Comparison of ENCODE assay signal across 21 cellular contexts in the genomic region with DNA sequence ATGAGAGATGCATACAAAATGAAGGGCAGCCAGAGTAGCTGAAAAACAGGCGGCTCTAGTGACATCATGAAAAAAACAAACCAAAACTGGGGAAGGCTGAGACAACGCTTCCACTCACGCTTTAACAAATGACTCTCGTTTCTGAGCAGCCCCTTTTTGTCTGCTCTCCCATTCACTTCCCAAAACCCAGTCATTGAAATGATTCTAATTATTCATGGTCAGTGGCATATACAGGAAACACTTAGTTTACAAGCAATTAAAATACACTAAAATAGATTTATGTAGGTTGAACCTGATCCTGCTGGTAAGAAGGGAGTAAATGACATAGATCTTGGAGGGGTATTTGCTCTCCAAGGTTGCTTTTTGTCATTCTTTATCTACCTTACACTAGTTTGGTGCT.
"Had no signal": no experiment of that assay in that cellular context is flagged by ENCODE, and none has a peak within 500 bp of the region (broad histone marks: within the 10 kb centered on the region; RNA-seq: fewer than 3 reads in every experiment).

No MANE protein-coding gene starts in this region.

- H3K36me3 Mint-ChIP-seq: activated CD8-positive, alpha-beta memory T cell treated with anti-CD3 and anti-CD28 coated beads, Interleukin-2, amount 10 ng/mL, durations not matched to agents 7 days and 5 days; activated naive CD4-positive, alpha-beta T cell treated with anti-CD3 and anti-CD28 coated beads, Interleukin-2, amount 50 U/mL, for 72 hours had no signal

- ATAC-seq: activated CD4-positive, CD25-positive, alpha-beta regulatory T cell treated with anti-CD3 and anti-CD28 coated beads, Interleukin-2, amount 50 U/mL, for 24 hours; activated CD8-positive, alpha-beta memory T cell treated with anti-CD3 and anti-CD28 coated beads, Interleukin-2, amount 10 ng/mL, durations not matched to agents 7 days and 5 days; activated CD8-positive, alpha-beta T cell treated with anti-CD3 and anti-CD28 coated beads for 36 hours; activated naive CD4-positive, alpha-beta T cell treated with anti-CD3 and anti-CD28 coated beads, Interleukin-2, amount 50 U/mL, for 72 hours; gastrocnemius medialis; left lobe of liver; naive thymus-derived CD4-positive, alpha-beta T cell; right cardiac atrium had no signal

- H3K27me3 Mint-ChIP-seq: activated CD4-positive, alpha-beta T cell treated with anti-CD3 and anti-CD28 coated beads, Interleukin-2, amount 10 ng/mL, durations not matched to agents 7 days and 5 days; activated CD8-positive, alpha-beta memory T cell treated with anti-CD3 and anti-CD28 coated beads, Interleukin-2, amount 10 ng/mL, durations not matched to agents 7 days and 5 days; activated CD8-positive, alpha-beta T cell treated with anti-CD3 and anti-CD28 coated beads for 36 hours; naive thymus-derived CD4-positive, alpha-beta T cell; stimulated activated naive CD8-positive, alpha-beta T cell treated with anti-CD3 and anti-CD28 coated beads, Interleukin-15, Interleukin-2, amounts not matched to agents 100 ng/mL and 50 ng/mL, for 24 hours had no signal

- H3K27me3 ChIP-seq: adrenal gland, ascending aorta, esophagus squamous epithelium, gastrocnemius medialis, ovary, tibial artery had no signal

- H3K4me3 ChIP-seq: adrenal gland, ascending aorta, coronary artery, esophagus squamous epithelium, gastrocnemius medialis, lung, ovary, skin epidermis, tibial artery had no signal

- H3K36me3 ChIP-seq: adrenal gland, ascending aorta, esophagus squamous epithelium, gastrocnemius medialis, ovary, tibial artery had no signal

- H3K9me3 Mint-ChIP-seq: activated CD4-positive, alpha-beta T cell treated with anti-CD3 and anti-CD28 coated beads, Interleukin-2, amount 10 ng/mL, durations not matched to agents 7 days and 5 days; activated CD8-positive, alpha-beta T cell treated with anti-CD3 and anti-CD28 coated beads for 36 hours; activated naive CD4-positive, alpha-beta T cell treated with anti-CD3 and anti-CD28 coated beads, Interleukin-2, amount 50 U/mL, for 72 hours; stimulated activated naive CD8-positive, alpha-beta T cell treated with anti-CD3 and anti-CD28 coated beads, Interleukin-15, Interleukin-2, amounts not matched to agents 100 ng/mL and 50 ng/mL, for 24 hours had no signal

- H3K4me1 ChIP-seq: adrenal gland, ascending aorta, esophagus squamous epithelium, gastrocnemius medialis, tibial artery had no signal

- H3K4me1 Mint-ChIP-seq: activated CD4-positive, alpha-beta T cell treated with anti-CD3 and anti-CD28 coated beads, Interleukin-2, amount 10 ng/mL, durations not matched to agents 7 days and 5 days; activated CD8-positive, alpha-beta memory T cell treated with anti-CD3 and anti-CD28 coated beads, Interleukin-2, amount 10 ng/mL, durations not matched to agents 7 days and 5 days had no signal

- DNase-seq: activated CD4-positive, alpha-beta T cell treated with anti-CD3 and anti-CD28 coated beads, Interleukin-2, amount 10 ng/mL, durations not matched to agents 7 days and 5 days; activated CD8-positive, alpha-beta memory T cell treated with anti-CD3 and anti-CD28 coated beads, Interleukin-2, amount 10 ng/mL, durations not matched to agents 7 days and 5 days; activated CD8-positive, alpha-beta T cell treated with anti-CD3 and anti-CD28 coated beads for 36 hours; adrenal gland; esophagus squamous epithelium; gastrocnemius medialis; kidney; naive thymus-derived CD4-positive, alpha-beta T cell; ovary; right cardiac atrium; stimulated activated CD4-positive, alpha-beta T cell treated with anti-CD3 and anti-CD28 coated beads, Interleukin-1b, Interleukin-23, amount 100 ng/mL, for 48 hours; tibial artery had no signal

- H3K27ac Mint-ChIP-seq: activated CD4-positive, alpha-beta T cell treated with anti-CD3 and anti-CD28 coated beads, Interleukin-2, amount 10 ng/mL, durations not matched to agents 7 days and 5 days; activated CD8-positive, alpha-beta memory T cell treated with anti-CD3 and anti-CD28 coated beads, Interleukin-2, amount 10 ng/mL, durations not matched to agents 7 days and 5 days; activated CD8-positive, alpha-beta T cell treated with anti-CD3 and anti-CD28 coated beads for 36 hours; naive thymus-derived CD4-positive, alpha-beta T cell; stimulated activated naive CD8-positive, alpha-beta T cell treated with anti-CD3 and anti-CD28 coated beads, Interleukin-15, Interleukin-2, amounts not matched to agents 100 ng/mL and 50 ng/mL, for 24 hours had no signal

- H3K4me3 Mint-ChIP-seq: activated CD4-positive, alpha-beta T cell treated with anti-CD3 and anti-CD28 coated beads, Interleukin-2, amount 10 ng/mL, durations not matched to agents 7 days and 5 days; activated CD8-positive, alpha-beta memory T cell treated with anti-CD3 and anti-CD28 coated beads, Interleukin-2, amount 10 ng/mL, durations not matched to agents 7 days and 5 days; activated CD8-positive, alpha-beta T cell treated with anti-CD3 and anti-CD28 coated beads for 36 hours; naive thymus-derived CD4-positive, alpha-beta T cell; stimulated activated naive CD8-positive, alpha-beta T cell treated with anti-CD3 and anti-CD28 coated beads, Interleukin-15, Interleukin-2, amounts not matched to agents 100 ng/mL and 50 ng/mL, for 24 hours had no signal

- H3K27ac ChIP-seq: adrenal gland, ascending aorta, coronary artery, esophagus squamous epithelium, gastrocnemius medialis, ovary, skin epidermis, tibial artery, VCaP had no signal

- H3K9me3 ChIP-seq: adrenal gland, ascending aorta, esophagus squamous epithelium, gastrocnemius medialis, ovary, tibial artery had no signal
